ENCODE assay signal across 1 cellular context in the genomic region with DNA sequence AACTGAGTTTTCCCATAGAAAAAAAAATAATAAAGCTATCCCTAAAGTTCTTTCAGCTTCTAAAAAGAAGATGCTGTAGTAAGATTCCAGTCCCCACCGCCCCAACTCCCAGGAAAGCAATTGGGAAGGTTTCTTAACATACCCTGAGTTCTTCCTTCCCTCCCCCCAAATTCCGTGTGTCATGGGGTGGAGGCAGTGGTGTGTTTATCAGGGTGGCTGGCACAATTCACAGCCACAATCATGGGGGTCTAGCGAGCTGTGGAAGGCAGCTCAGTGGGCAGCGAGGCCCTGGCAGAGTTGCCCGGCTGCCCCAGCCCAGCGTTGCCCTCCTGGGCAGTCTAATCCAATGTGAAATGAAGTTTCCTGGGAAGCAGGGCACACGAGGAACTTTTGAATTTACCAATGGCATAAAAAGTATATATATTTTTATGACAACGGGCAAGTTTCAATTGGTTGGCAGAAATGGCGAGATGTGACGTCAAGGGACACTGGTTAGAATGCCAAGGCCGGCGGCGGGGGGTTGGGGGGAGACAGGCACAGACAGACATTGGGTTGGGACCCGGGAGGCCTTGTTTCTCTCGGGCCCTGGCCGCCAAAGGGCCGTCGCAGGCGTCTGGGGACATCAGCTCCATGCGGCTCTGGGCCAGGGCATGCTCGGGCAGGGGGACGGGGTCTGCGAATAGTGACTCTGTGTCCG.
TF ChIP-seq lines count a peak whose summit lies in the region.

No MANE protein-coding gene starts in this region.

TF ChIP-seq in A549, 52 proteins besides CTCF, POLR2A, EP300 and RAD21 (continued from another document):
- TF ChIP-seq, protein P1, sequence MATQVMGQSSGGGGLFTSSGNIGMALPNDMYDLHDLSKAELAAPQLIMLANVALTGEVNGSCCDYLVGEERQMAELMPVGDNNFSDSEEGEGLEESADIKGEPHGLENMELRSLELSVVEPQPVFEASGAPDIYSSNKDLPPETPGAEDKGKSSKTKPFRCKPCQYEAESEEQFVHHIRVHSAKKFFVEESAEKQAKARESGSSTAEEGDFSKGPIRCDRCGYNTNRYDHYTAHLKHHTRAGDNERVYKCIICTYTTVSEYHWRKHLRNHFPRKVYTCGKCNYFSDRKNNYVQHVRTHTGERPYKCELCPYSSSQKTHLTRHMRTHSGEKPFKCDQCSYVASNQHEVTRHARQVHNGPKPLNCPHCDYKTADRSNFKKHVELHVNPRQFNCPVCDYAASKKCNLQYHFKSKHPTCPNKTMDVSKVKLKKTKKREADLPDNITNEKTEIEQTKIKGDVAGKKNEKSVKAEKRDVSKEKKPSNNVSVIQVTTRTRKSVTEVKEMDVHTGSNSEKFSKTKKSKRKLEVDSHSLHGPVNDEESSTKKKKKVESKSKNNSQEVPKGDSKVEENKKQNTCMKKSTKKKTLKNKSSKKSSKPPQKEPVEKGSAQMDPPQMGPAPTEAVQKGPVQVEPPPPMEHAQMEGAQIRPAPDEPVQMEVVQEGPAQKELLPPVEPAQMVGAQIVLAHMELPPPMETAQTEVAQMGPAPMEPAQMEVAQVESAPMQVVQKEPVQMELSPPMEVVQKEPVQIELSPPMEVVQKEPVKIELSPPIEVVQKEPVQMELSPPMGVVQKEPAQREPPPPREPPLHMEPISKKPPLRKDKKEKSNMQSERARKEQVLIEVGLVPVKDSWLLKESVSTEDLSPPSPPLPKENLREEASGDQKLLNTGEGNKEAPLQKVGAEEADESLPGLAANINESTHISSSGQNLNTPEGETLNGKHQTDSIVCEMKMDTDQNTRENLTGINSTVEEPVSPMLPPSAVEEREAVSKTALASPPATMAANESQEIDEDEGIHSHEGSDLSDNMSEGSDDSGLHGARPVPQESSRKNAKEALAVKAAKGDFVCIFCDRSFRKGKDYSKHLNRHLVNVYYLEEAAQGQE (IDR thresholded peaks at IDR 0.05) = no peak
- TF ChIP-seq RFX5 (IDR thresholded peaks at IDR 0.05) (peak; percentile 36; the same call in 1 of the 2 replicates), HOXB5 (CRISPR knock-in tag; IDR thresholded peaks at IDR 0.05) (0 out of 2 replicates have a peak, but pooled peaks have one; percentile 17), USF2 (IDR thresholded peaks at IDR 0.05) (no peak), HOXB13 (CRISPR knock-in tag; IDR thresholded peaks at IDR 0.05; ENCODE audit: low read depth) (0 out of 2 replicates have a peak, but pooled peaks have one; percentile 49), SREBF2 (IDR thresholded peaks at IDR 0.05) (peak; percentile 15; the same call in 1 of the 2 replicates), PHF8 (IDR thresholded peaks at IDR 0.05; ENCODE audit: borderline replicate concordance, low read depth) (0 out of 2 replicates have a peak, but pooled peaks have one; percentile 47), JUN (IDR thresholded peaks at IDR 0.05) (peak; percentile 42 to 88; a peak in 2 of 5 replicates), NPAS2 (CRISPR knock-in tag; IDR thresholded peaks at IDR 0.05; ENCODE audit: borderline replicate concordance) (no peak)
- TF ChIP-seq, protein P2, sequence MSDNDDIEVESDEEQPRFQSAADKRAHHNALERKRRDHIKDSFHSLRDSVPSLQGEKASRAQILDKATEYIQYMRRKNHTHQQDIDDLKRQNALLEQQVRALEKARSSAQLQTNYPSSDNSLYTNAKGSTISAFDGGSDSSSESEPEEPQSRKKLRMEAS (IDR thresholded peaks at IDR 0.05) = peak; percentile 67; the same call in 1 of the 2 replicates
